21 cellular contexts compared by ENCODE assay signal in genomic region chr10:96666738-96667137, GRCh38. TPM values are rescaled to one million over a fixed set of nuclear protein-coding genes. Genes with fewer than 3 reads are reported as not detected.
DNase-seq lines count a peak whose midpoint lies in the region; ATAC-seq and TF ChIP-seq lines count a peak whose summit lies in the region.
"Had no signal": no experiment of that assay in that cellular context is flagged by ENCODE, and none has a peak within 500 bp of the region (broad histone marks: within the 10 kb centered on the region; RNA-seq: fewer than 3 reads in every experiment).

No MANE protein-coding gene starts in this region.

- no peak overlapping the region for H3K14ac ChIP-seq in mesenchymal stem cell (ENCODE audit: low read length in 2 of 2)

- DNase-seq in mesenchymal stem cell (no peak), NCI-H1694 (lab: John Stamatoyannopoulos, UW) (no peak), testis (no peak), iPS-NIHi7 (ENCODE audit: extremely low spot score) (no peak)
- DNase-seq in activated CD8-positive, alpha-beta T cell treated with anti-CD3 and anti-CD28 coated beads, Interleukin-2, amount 10 ng/mL, durations not matched to agents 7 days and 5 days = no peak
- DNase-seq: activated CD4-positive, alpha-beta T cell treated with anti-CD3 and anti-CD28 coated beads, Interleukin-2, amount 50 U/mL, for 4 hours; aorta; cortex of kidney; DMS53; head of caudate nucleus; kidney glomerular epithelial cell; NCI-H1436 treated with DMSO at 0.1 percent for 48 hours; NCI-H526; SHP77 treated with DMSO at 0.1 percent for 48 hours; stimulated activated CD4-positive, alpha-beta T cell treated with anti-CD3 and anti-CD28 coated beads, Interleukin-15, amount 100 ng/mL, for 24 hours; T1000; transverse colon had no signal

- H3K27me3 ChIP-seq in mesenchymal stem cell (ENCODE audit: control insufficient read depth in 1 of 2, insufficient read depth in 1 of 2, low read length in 2 of 2) = no peaks in the 10 kb centered on the region
- H3K27me3 ChIP-seq in testis = no peaks in the 10 kb centered on the region
- H3K27me3 ChIP-seq: transverse colon had no signal

- H2AK5ac ChIP-seq in mesenchymal stem cell (ENCODE audit: low read length, severe bottlenecking) = peak overlapping the region; percentile 37

- H2BK12ac ChIP-seq in mesenchymal stem cell (ENCODE audit: low read length in 2 of 2) = no peak overlapping the region

- H3K4me3 ChIP-seq in mesenchymal stem cell (ENCODE audit: insufficient read depth in 1 of 2, low read depth in 1 of 2, low read length in 2 of 2) (no peak overlapping the region), testis (no peak overlapping the region)
- H3K4me3 ChIP-seq: K562, transverse colon had no signal

- TF ChIP-seq POLR2A in testis (IDR thresholded peaks at IDR 0.05) = no peak

- no peak overlapping the region for H3K18ac ChIP-seq in mesenchymal stem cell (ENCODE audit: low read depth in 1 of 2, low read length in 2 of 2)

- POLR2A ChIA-PET in activated CD8-positive, alpha-beta T cell treated with anti-CD3 and anti-CD28 coated beads, Interleukin-2, amount 10 ng/mL, durations not matched to agents 7 days and 5 days (lab: Charles Lee) = no interaction called here

- H3K4me1 Mint-ChIP-seq in activated CD8-positive, alpha-beta T cell treated with anti-CD3 and anti-CD28 coated beads, Interleukin-2, amount 10 ng/mL, durations not matched to agents 7 days and 5 days (ENCODE audit: low read depth) = peaks cover 38% of the 10 kb centered on the region

- H4K8ac ChIP-seq in mesenchymal stem cell (ENCODE audit: low read length) = no peak overlapping the region

- WGBS in mesenchymal stem cell = 97% methylated on average over 3 of the region's 3 CpGs
- WGBS in testis, 2 donors = 94 to 98% methylated on average over 3 of the region's 3 CpGs

- no peak overlapping the region for H3K4ac ChIP-seq in mesenchymal stem cell (ENCODE audit: low read depth in 1 of 2, low read length in 2 of 2)

- H2BK15ac ChIP-seq in mesenchymal stem cell (ENCODE audit: low read depth, poor library complexity, severe bottlenecking) = no peak overlapping the region

- H3K9ac ChIP-seq in mesenchymal stem cell (ENCODE audit: low read length) = no peak overlapping the region

- H3K27ac Mint-ChIP-seq in activated CD8-positive, alpha-beta T cell treated with anti-CD3 and anti-CD28 coated beads, Interleukin-2, amount 10 ng/mL, durations not matched to agents 7 days and 5 days = no peak overlapping the region

- no peaks in the 10 kb centered on the region for H3K9me3 Mint-ChIP-seq in activated CD8-positive, alpha-beta T cell treated with anti-CD3 and anti-CD28 coated beads, Interleukin-2, amount 10 ng/mL, durations not matched to agents 7 days and 5 days (ENCODE audit: insufficient read depth)

- H3K27ac ChIP-seq in mesenchymal stem cell (ENCODE audit: low read length, poor library complexity, severe bottlenecking) (no peak overlapping the region), testis (no peak overlapping the region)
- H3K27ac ChIP-seq: transverse colon had no signal

- no peak overlapping the region for H3K4me3 Mint-ChIP-seq in activated CD8-positive, alpha-beta T cell treated with anti-CD3 and anti-CD28 coated beads, Interleukin-2, amount 10 ng/mL, durations not matched to agents 7 days and 5 days

- intact Hi-C loops in testis (cut with DNase I; ENCODE audit: low total_unique reads) = no loop called here

- no peaks in the 10 kb centered on the region for H3K27me3 Mint-ChIP-seq in activated CD8-positive, alpha-beta T cell treated with anti-CD3 and anti-CD28 coated beads, Interleukin-2, amount 10 ng/mL, durations not matched to agents 7 days and 5 days (ENCODE audit: low read depth)

- H3K23ac ChIP-seq in mesenchymal stem cell (ENCODE audit: low read length in 2 of 2) = no peak overlapping the region

- H3K79me1 ChIP-seq in mesenchymal stem cell (replicated peaks; ENCODE audit: low read length, poor library complexity, severe bottlenecking) = no peaks in the 10 kb centered on the region

- H4K91ac ChIP-seq in mesenchymal stem cell (ENCODE audit: low read length) = no peak overlapping the region

- no peak overlapping the region for H2AFZ ChIP-seq in mesenchymal stem cell (ENCODE audit: low read depth, low read length)

- H3K4me2 ChIP-seq in mesenchymal stem cell (ENCODE audit: low read length, poor library complexity, severe bottlenecking) = no peak overlapping the region

- CTCF ChIA-PET in activated CD8-positive, alpha-beta T cell treated with anti-CD3 and anti-CD28 coated beads, Interleukin-2, amount 10 ng/mL, durations not matched to agents 7 days and 5 days (lab: Charles Lee) = interaction anchor here (1.2 kb wide), 1 partner anchor 26 kb away, joined by 3 read pairs; no protein-coding TSS in a partner anchor

- no peaks in the 10 kb centered on the region for H3K36me3 Mint-ChIP-seq in activated CD8-positive, alpha-beta T cell treated with anti-CD3 and anti-CD28 coated beads, Interleukin-2, amount 10 ng/mL, durations not matched to agents 7 days and 5 days (ENCODE audit: low read depth)

- ATAC-seq in GM18498 (IDR thresholded peaks at IDR 0.05; ENCODE audit: unreplicated experiment) (peak; percentile 73), GM21423 (IDR thresholded peaks at IDR 0.05; ENCODE audit: unreplicated experiment) (peak; percentile 59), HG03342 (IDR thresholded peaks at IDR 0.05; ENCODE audit: unreplicated experiment) (peak; percentile 63)
- no peak for ATAC-seq in activated CD8-positive, alpha-beta T cell treated with anti-CD3 and anti-CD28 coated beads, Interleukin-2, amount 10 ng/mL, durations not matched to agents 7 days and 5 days
- ATAC-seq: K562 had no signal

- H2BK5ac ChIP-seq in mesenchymal stem cell (ENCODE audit: low read depth, low read length, poor library complexity, severe bottlenecking) = no peak overlapping the region

- H3K4me1 ChIP-seq in mesenchymal stem cell (ENCODE audit: control insufficient read depth, insufficient read depth, low read depth, low read length) (peaks cover 7% of the 10 kb centered on the region), testis (peaks cover 17% of the 10 kb centered on the region)

- H3K9me3 ChIP-seq in mesenchymal stem cell (ENCODE audit: control insufficient read depth, low read length) = no peaks in the 10 kb centered on the region
- H3K9me3 ChIP-seq in testis = no peaks in the 10 kb centered on the region
- H3K9me3 ChIP-seq: transverse colon had no signal

- H3K36me3 ChIP-seq in mesenchymal stem cell (ENCODE audit: control insufficient read depth in 1 of 2, insufficient read depth in 2 of 2, low read depth in 1 of 2, low read length in 2 of 2) = no peaks in the 10 kb centered on the region
- no peaks in the 10 kb centered on the region for H3K36me3 ChIP-seq in testis (ENCODE audit: low read depth, missing control alignments)
- H3K36me3 ChIP-seq: transverse colon had no signal

- no peak overlapping the region for H2BK120ac ChIP-seq in mesenchymal stem cell (ENCODE audit: low read depth, low read length)

- no peak for TF ChIP-seq CTCF in testis (IDR thresholded peaks at IDR 0.05)

RNA-seq across cellular contexts. Expression of gene PIK3AP1, which starts 53.6 kb away (rescaled TPM):
- polyA plus RNA-seq in mesenchymal stem cell (2013, experiment 1 of 2) = not detected
- 0.03 TPM for polyA plus RNA-seq in mesenchymal stem cell (2013, experiment 2 of 2)
- 10 to 100 TPM in 1 of 2 donors, 1 to 10 TPM in 1; 6.6 to 10.0 TPM for total RNA-seq in testis
- 6.5 TPM for polyA plus RNA-seq in testis (ENCODE audit: insufficient read depth, low read depth, low replicate concordance)
- total RNA-seq in activated CD8-positive, alpha-beta T cell treated with anti-CD3 and anti-CD28 coated beads, Interleukin-2, amount 10 ng/mL, durations not matched to agents 7 days and 5 days = 1 to 10 TPM; 6.2 to 6.8 TPM
